In the genomic region with DNA sequence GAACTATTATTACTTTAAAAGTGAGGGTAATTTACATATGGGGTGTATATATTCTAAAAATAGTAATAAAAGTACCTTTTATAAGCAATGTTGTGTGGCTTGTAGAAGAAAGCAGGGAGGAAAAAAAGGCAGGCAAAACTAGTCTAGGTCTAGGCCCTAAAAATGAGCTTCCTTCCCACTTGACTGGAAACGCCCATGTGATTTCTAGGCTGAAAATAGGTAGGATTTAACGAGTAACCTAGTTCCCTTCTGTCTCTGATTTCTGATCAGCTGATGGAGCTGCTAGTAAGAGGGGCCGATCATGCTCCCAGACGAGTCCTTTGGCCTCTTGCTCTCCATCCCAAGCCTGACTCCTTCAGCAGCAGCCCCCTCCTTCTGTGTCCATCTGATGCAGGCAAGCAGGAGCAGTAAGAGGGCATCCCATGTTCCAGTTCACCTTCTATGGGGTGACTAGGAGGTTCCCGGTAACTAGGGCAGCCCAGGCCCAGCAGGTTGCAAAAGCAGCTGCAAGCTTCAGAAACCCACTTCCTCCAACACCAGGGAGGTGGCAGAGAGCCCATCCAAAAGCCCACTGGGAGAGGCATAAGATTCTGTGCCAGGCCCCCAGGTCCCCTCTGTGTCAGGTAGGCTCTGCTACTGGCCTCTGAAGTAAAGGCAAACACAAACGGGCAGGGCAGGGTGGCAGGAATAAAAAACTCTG, we compare ENCODE assay signal across 11 cellular contexts. TPM values are rescaled to one million over a fixed set of nuclear protein-coding genes. Genes with fewer than 3 reads are reported as not detected.
DNase-seq lines count a peak whose midpoint lies in the region; ATAC-seq, FAIRE-seq and TF ChIP-seq lines count a peak whose summit lies in the region.
"Had no signal": no experiment of that assay in that cellular context is flagged by ENCODE, and none has a peak within 500 bp of the region (broad histone marks: within the 10 kb centered on the region; RNA-seq: fewer than 3 reads in every experiment).

No MANE protein-coding gene starts in this region.

- H4K20me1 ChIP-seq in BLaER1 treated with 17β-estradiol and CSF1 and Interleukin-3, amounts not matched to agents 10 nM and 100 nM: peaks cover 33 to 95% (median 52%) of the 10 kb centered on the region in 11 experiments; a peak in 21 of 22 replicates

- H3K27ac ChIP-seq in BLaER1 treated with 17β-estradiol and CSF1 and Interleukin-3, amounts not matched to agents 10 nM and 100 nM: peak overlapping the region in 9 of 11 experiments; percentile 54 to 90 (median 82); a peak in 18 of 22 replicates
- H3K27ac ChIP-seq in kidney (ENCODE audit: low read depth in 2 of 2, low read length in 2 of 2) (no peak overlapping the region), WERI-Rb-1 (no peak overlapping the region)
- H3K27ac ChIP-seq: VCaP had no signal

- ATAC-seq in activated T-cell treated with anti-CD3 and anti-CD28 coated beads, Interleukin-2, amount 50 U/mL, for 72 hours (replicated peaks in 1 of 2): no peak
- ATAC-seq in naive B cell (ENCODE audit: low read depth in 2 of 2): peak; percentile 20 to 36

- H3K4me1 Mint-ChIP-seq in IgD-negative memory B cell (peaks cover 35 to 45% (median 41%) of the 10 kb centered on the region in 3 donors), naive B cell (peaks cover 37 to 48% (median 47%) of the 10 kb centered on the region in 3 donors)
- H3K4me1 Mint-ChIP-seq in activated T-cell treated with anti-CD3 and anti-CD28 coated beads, Interleukin-2, amount 50 U/mL, for 72 hours (ENCODE audit: low read depth): peaks cover 72% of the 10 kb centered on the region

- H3K9ac ChIP-seq in BLaER1 treated with 17β-estradiol and CSF1 and Interleukin-3, amounts not matched to agents 10 nM and 100 nM: peak overlapping the region; percentile 11 to 82 (median 69); a peak in 19 of 22 replicates
- H3K9ac ChIP-seq in kidney (ENCODE audit: low read length in 2 of 2): no peak overlapping the region

- no peaks in the 10 kb centered on the region for H3K27me3 Mint-ChIP-seq in IgD-negative memory B cell
- H3K27me3 Mint-ChIP-seq in activated T-cell treated with anti-CD3 and anti-CD28 coated beads, Interleukin-2, amount 50 U/mL, for 72 hours (ENCODE audit: low read depth): no peaks in the 10 kb centered on the region
- no peaks in the 10 kb centered on the region for H3K27me3 Mint-ChIP-seq in naive B cell

- peak overlapping the region; percentile 69 to 96 (median 82) for H3K4me3 Mint-ChIP-seq in IgD-negative memory B cell
- H3K4me3 Mint-ChIP-seq in activated T-cell treated with anti-CD3 and anti-CD28 coated beads, Interleukin-2, amount 50 U/mL, for 72 hours: peak overlapping the region; percentile 72 to 75
- H3K4me3 Mint-ChIP-seq in naive B cell: peak overlapping the region; percentile 65 to 91 (median 83)
- H3K4me3 Mint-ChIP-seq: nephron progenitor cell had no signal

- H3K36me3 Mint-ChIP-seq in IgD-negative memory B cell (peaks cover 4% of the 10 kb centered on the region), naive B cell (peaks cover 19 to 20% of the 10 kb centered on the region in 2 donors)
- peaks cover 15 to 30% of the 10 kb centered on the region in 2 donors for H3K36me3 Mint-ChIP-seq in activated T-cell treated with anti-CD3 and anti-CD28 coated beads, Interleukin-2, amount 50 U/mL, for 72 hours (ENCODE audit: insufficient read depth in 2 of 2)

- no peaks in the 10 kb centered on the region for H3K27me3 ChIP-seq in BLaER1 treated with 17β-estradiol and CSF1 and Interleukin-3, amounts not matched to agents 10 nM and 100 nM
- no peaks in the 10 kb centered on the region for H3K27me3 ChIP-seq in WERI-Rb-1 (ENCODE audit: insufficient read depth, low read depth, severe bottlenecking)

- H3K36me3 ChIP-seq in BLaER1 treated with 17β-estradiol and CSF1 and Interleukin-3, amounts not matched to agents 10 nM and 100 nM: peaks cover 64 to 77% (median 72%) of the 10 kb centered on the region in 11 experiments
- H3K36me3 ChIP-seq in kidney (ENCODE audit: control insufficient read depth in 1 of 2, insufficient read depth in 2 of 2, low read length in 2 of 2) (peaks cover 52 to 63% of the 10 kb centered on the region in 2 donors), WERI-Rb-1 (peaks cover 75% of the 10 kb centered on the region)

- DNase-seq in activated T-cell treated with anti-CD3 and anti-CD28 coated beads, Interleukin-2, amount 50 U/mL, for 72 hours: no peak
- DNase-seq in naive B cell (no peak), kidney (no peak), iPS-NIHi11 (ENCODE audit: low spot score) (no peak), WERI-Rb-1 (no peak), superior temporal gyrus (ENCODE audit: extremely low spot score) (no peak)
- DNase-seq: nephron progenitor cell had no signal

- TF ChIP-seq CTCF in kidney (IDR thresholded peaks at IDR 0.05; ENCODE audit: borderline replicate concordance, extremely low read depth, insufficient read depth): no peak
- no peak for TF ChIP-seq CTCF in WERI-Rb-1 (IDR thresholded peaks at IDR 0.05; ENCODE audit: low read depth, low read length)

- H3K9me3 ChIP-seq in BLaER1 treated with 17β-estradiol and CSF1 and Interleukin-3, amounts not matched to agents 10 nM and 100 nM (replicated peaks in 1 of 11): no peaks in the 10 kb centered on the region
- H3K9me3 ChIP-seq in kidney (ENCODE audit: control insufficient read depth in 1 of 2, low read length in 2 of 2) (no peaks in the 10 kb centered on the region), WERI-Rb-1 (ENCODE audit: severe bottlenecking) (no peaks in the 10 kb centered on the region)

- H3K4me1 ChIP-seq in BLaER1 treated with 17β-estradiol and CSF1 and Interleukin-3, amounts not matched to agents 10 nM and 100 nM: peaks cover 57 to 88% (median 79%) of the 10 kb centered on the region in 10 experiments
- H3K4me1 ChIP-seq in kidney (ENCODE audit: control insufficient read depth in 1 of 2, insufficient read depth in 1 of 2, low read depth in 1 of 2, low read length in 2 of 2): peaks cover 0 to 8% of the 10 kb centered on the region in 2 donors

- intact Hi-C loops in kidney (cut with DNase I): no loop called here

- H3K9me3 Mint-ChIP-seq in IgD-negative memory B cell (no peaks in the 10 kb centered on the region), naive B cell (no peaks in the 10 kb centered on the region)
- H3K9me3 Mint-ChIP-seq in activated T-cell treated with anti-CD3 and anti-CD28 coated beads, Interleukin-2, amount 50 U/mL, for 72 hours: no peaks in the 10 kb centered on the region
- H3K9me3 Mint-ChIP-seq: nephron progenitor cell had no signal

- FAIRE-seq in kidney (lab: Jason Lieb, UNC): no peak
- FAIRE-seq: islet of Langerhans had no signal

- peak overlapping the region; percentile 81 to 99 (median 95) for H3K4me2 ChIP-seq in BLaER1 treated with 17β-estradiol and CSF1 and Interleukin-3, amounts not matched to agents 10 nM and 100 nM

- peak overlapping the region in 8 of 10 experiments; percentile 39 to 55 (median 47); a peak in 15 of 20 replicates for H3K4me3 ChIP-seq in BLaER1 treated with 17β-estradiol and CSF1 and Interleukin-3, amounts not matched to agents 10 nM and 100 nM
- H3K4me3 ChIP-seq in kidney (ENCODE audit: low read length in 2 of 2): no peak overlapping the region
- no peak overlapping the region for H3K4me3 ChIP-seq in WERI-Rb-1 (ENCODE audit: low read depth, low read length)

- peak overlapping the region in 2 of 3 donors; percentile 54 to 59 for H3K27ac Mint-ChIP-seq in IgD-negative memory B cell
- peak overlapping the region; percentile 78 for H3K27ac Mint-ChIP-seq in activated T-cell treated with anti-CD3 and anti-CD28 coated beads, Interleukin-2, amount 50 U/mL, for 72 hours
- H3K27ac Mint-ChIP-seq in naive B cell: peak overlapping the region; percentile 49 to 94 (median 82)

RNA-seq across cellular contexts. Expression of a gene that starts 24.4 kb away (rescaled TPM):
- 19.0 TPM for polyA plus RNA-seq in IgD-negative memory B cell
- 10 to 100 TPM; 26.7 to 28.2 TPM for total RNA-seq in activated T-cell treated with anti-CD3 and anti-CD28 coated beads, Interleukin-2, amount 50 U/mL, for 72 hours
- 10 to 100 TPM; 16.0 to 24.6 (median 18.6) TPM for polyA plus RNA-seq in naive B cell (ENCODE audit: low read depth in 6 of 6)
- total RNA-seq in kidney: 26.2 TPM
- 19.5 TPM for polyA plus RNA-seq in kidney (ENCODE audit: insufficient read depth, low read depth, low replicate concordance)

RNA-seq across cellular contexts. Expression of a gene that starts 29.8 kb away (rescaled TPM):
- 107 TPM for polyA plus RNA-seq in IgD-negative memory B cell
- total RNA-seq in activated T-cell treated with anti-CD3 and anti-CD28 coated beads, Interleukin-2, amount 50 U/mL, for 72 hours: 100 to 1,000 TPM; 176 to 198 TPM
- 100 to 1,000 TPM in 1 of 6 donors, 10 to 100 TPM in 5; 82.4 to 105 (median 91.1) TPM for polyA plus RNA-seq in naive B cell (ENCODE audit: low read depth in 6 of 6)
- 93.6 TPM for total RNA-seq in kidney
- 73.0 TPM for polyA plus RNA-seq in kidney (ENCODE audit: insufficient read depth, low read depth, low replicate concordance)

RNA-seq across cellular contexts. Expression of a gene that starts 57.4 kb away (rescaled TPM):
- polyA plus RNA-seq in IgD-negative memory B cell (20.1 TPM), naive B cell (ENCODE audit: low read depth in 6 of 6) (10 to 100 TPM in 5 of 6 donors, 1 to 10 TPM in 1; 7.3 to 23.3 (median 16.3) TPM), kidney (ENCODE audit: insufficient read depth, low read depth, low replicate concordance) (4.3 TPM)
- total RNA-seq in activated T-cell treated with anti-CD3 and anti-CD28 coated beads, Interleukin-2, amount 50 U/mL, for 72 hours: 100 to 1,000 TPM; 165 to 281 TPM
- 11.6 TPM for total RNA-seq in kidney

Comparison
In these comparisons a context has a peak if more than half of its experiments do, and no peak if none do; other contexts are left out.
1. H3K27ac ChIP-seq: peak in BLaER1 treated with 17β-estradiol and CSF1 and Interleukin-3, amounts not matched to agents 10 nM and 100 nM (9 of 11); none in kidney (0 of 2) and WERI-Rb-1 (single experiment).
2. H3K4me3 ChIP-seq: peak in BLaER1 treated with 17β-estradiol and CSF1 and Interleukin-3, amounts not matched to agents 10 nM and 100 nM (8 of 10); none in kidney (0 of 2) and WERI-Rb-1 (single experiment).
3. H3K9ac ChIP-seq: peak in BLaER1 treated with 17β-estradiol and CSF1 and Interleukin-3, amounts not matched to agents 10 nM and 100 nM (11 of 11); none in kidney (0 of 2).
4. ATAC-seq: peak in naive B cell (2 of 2); none in activated T-cell treated with anti-CD3 and anti-CD28 coated beads, Interleukin-2, amount 50 U/mL, for 72 hours (0 of 2).
5. Peak in every context shown above with its lines, with median percentiles within 50 percentile points of each other: H3K27ac Mint-ChIP-seq and H3K4me3 Mint-ChIP-seq.